13 cellular contexts compared by ENCODE assay signal in genomic region chr9:137502008-137502913, GRCh38. TPM values are rescaled to one million over a fixed set of nuclear protein-coding genes. Genes with fewer than 3 reads are reported as not detected.
A peak's percentile ranks its signal among the peaks of the same experiment; 100 is the strongest.
DNase-seq lines count a peak whose midpoint lies in the region; ATAC-seq and TF ChIP-seq lines count a peak whose summit lies in the region.
"Had no signal": no experiment of that assay in that cellular context is flagged by ENCODE, and none has a peak within 500 bp of the region (broad histone marks: within the 10 kb centered on the region; RNA-seq: fewer than 3 reads in every experiment).

No MANE protein-coding gene starts in this region.

- H3K36me3 Mint-ChIP-seq in Caco-2 (ENCODE audit: insufficient read depth, unreplicated experiment) (peaks cover 40% of the 10 kb centered on the region), GM23338 (ENCODE audit: low read depth) (peaks cover 36% of the 10 kb centered on the region)

- no peak; the same call in 2 of the 3 replicates for ATAC-seq in GM23338
- ATAC-seq in activated CD4-positive, CD25-positive, alpha-beta regulatory T cell treated with anti-CD3 and anti-CD28 coated beads, Interleukin-2, amount 50 U/mL, for 24 hours, result no peak

- H2AFZ ChIP-seq in GM23338, result no peak overlapping the region

- no TSS peak for BruUV-seq in Caco-2 (replicated peaks; lab: Mats Ljungman, UMichigan)

- no peak overlapping the region for H3K56ac ChIP-seq in mesendoderm (ENCODE audit: low read length)

- no peak overlapping the region for H4K8ac ChIP-seq in mesendoderm (ENCODE audit: low read depth, low read length)

- H3K27ac ChIP-seq in GM23338 (ENCODE audit: low read depth) (no peak overlapping the region), mesendoderm (ENCODE audit: low read depth, low read length) (no peak overlapping the region)
- H3K27ac ChIP-seq: SK-N-MC had no signal

- H3K27me3 Mint-ChIP-seq in Caco-2 (ENCODE audit: insufficient read depth, unreplicated experiment) (peaks cover 11% of the 10 kb centered on the region), GM23338 (ENCODE audit: insufficient read depth, low read depth, poor library complexity) (peaks cover 38% of the 10 kb centered on the region)

- no peaks in the 10 kb centered on the region for H3K36me3 ChIP-seq in Caco-2 (ENCODE audit: control insufficient read depth, insufficient read depth, low read length)
- H3K36me3 ChIP-seq in GM23338 (ENCODE audit: insufficient read depth), result no peaks in the 10 kb centered on the region
- H3K36me3 ChIP-seq in mesendoderm (ENCODE audit: control insufficient read depth, insufficient read depth, low read length), result no peaks in the 10 kb centered on the region

- 0 out of 2 replicates have a peak, but pooled peaks cover 3% of the 10 kb centered on the region for H3K9me3 ChIP-seq in Caco-2

- no peak overlapping the region for H2AK5ac ChIP-seq in mesendoderm (ENCODE audit: low read length)

- no CpG with 5 or more reads among the region's 36 CpGs for WGBS in mesendoderm (ENCODE audit: extremely low coverage, insufficient coverage, low lambda C conversion rate)

- H3K9me2 ChIP-seq in GM23338 (ENCODE audit: insufficient read depth), result no peaks in the 10 kb centered on the region

- no peak overlapping the region for H3K23ac ChIP-seq in mesendoderm (ENCODE audit: low read length)

- no peaks in the 10 kb centered on the region for H4K20me1 ChIP-seq in GM23338 (replicated peaks; ENCODE audit: insufficient read depth)

- POLR2A ChIA-PET in Caco-2 (lab: Charles Lee), result no interaction called here

- no peaks in the 10 kb centered on the region for H3F3A ChIP-seq in GM23338 (replicated peaks; ENCODE audit: low read depth)

- H3K4me3 Mint-ChIP-seq in Caco-2 (ENCODE audit: unreplicated experiment) (peak overlapping the region; percentile 71), GM23338 (peak overlapping the region; percentile 54)

- no peaks in the 10 kb centered on the region for H3K79me1 ChIP-seq in mesendoderm (ENCODE audit: low read length)

- H2BK5ac ChIP-seq in mesendoderm (ENCODE audit: low read length), result no peak overlapping the region

- peaks cover 13% of the 10 kb centered on the region for H3K4me1 Mint-ChIP-seq in Caco-2 (ENCODE audit: low read depth, unreplicated experiment)
- H3K4me1 Mint-ChIP-seq in GM23338, result peaks cover 2% of the 10 kb centered on the region; the same call in 1 of the 3 replicates

- H2BK15ac ChIP-seq in mesendoderm (replicated peaks; ENCODE audit: low read depth), result no peak overlapping the region

- TF ChIP-seq CTCF in Caco-2 (IDR thresholded peaks at IDR 0.05; ENCODE audit: insufficient read depth in 1 of 2, low read depth in 1 of 2, low read length in 1 of 2, severe bottlenecking in 1 of 2, unreplicated experiment in 1 of 2) (no peak), GM23338 (conservative IDR thresholded peaks at IDR 0.05; ENCODE audit: low read depth in 2 of 2) (no peak)

- peak; percentile 52 to 62 for DNase-seq in Caco-2
- no peak for DNase-seq in GM23338 (ENCODE audit: low spot score)
- DNase-seq in T1000 (lab: John Stamatoyannopoulos, UW), result peak; percentile 38
- peak; percentile 36 for DNase-seq in mesendoderm
- DNase-seq in NCI-H526 treated with DMSO at 0.1 percent for 48 hours (lab: John Stamatoyannopoulos, UW), result no peak
- DNase-seq in SW480 (ENCODE audit: low spot score), result no peak
- DNase-seq in ureter (ENCODE audit: low spot score), result no peak
- DNase-seq: effector CD4-positive, alpha-beta T cell; GDM1; NCI-H2029; stimulated activated CD4-positive, alpha-beta T cell treated with anti-CD3 and anti-CD28 coated beads, Interleukin-2, amount 100 ng/mL, for 24 hours had no signal

- intact Hi-C loops in Caco-2 (cut with micrococcal nuclease; ENCODE audit: unreplicated experiment), result no loop called here

- H3K4me3 ChIP-seq in Caco-2 (ENCODE audit: low read depth, low read length), result no peak overlapping the region
- no peak overlapping the region for H3K4me3 ChIP-seq in GM23338
- H3K4me3 ChIP-seq in mesendoderm (ENCODE audit: low read length), result no peak overlapping the region
- H3K4me3 ChIP-seq: SK-N-MC had no signal

- H3K4me2 ChIP-seq in GM23338, result no peak overlapping the region
- H3K4me2 ChIP-seq in mesendoderm (ENCODE audit: low read length), result no peak overlapping the region

- H3K27ac Mint-ChIP-seq in Caco-2 (ENCODE audit: unreplicated experiment), result peak overlapping the region; percentile 92
- no peak overlapping the region for H3K27ac Mint-ChIP-seq in GM23338

- H2BK120ac ChIP-seq in mesendoderm (ENCODE audit: low read depth, low read length), result no peak overlapping the region

- H4K5ac ChIP-seq in mesendoderm (ENCODE audit: low read length), result no peak overlapping the region

- no peak overlapping the region for H3K9ac ChIP-seq in mesendoderm (ENCODE audit: low read length)

- H3K79me2 ChIP-seq in GM23338 (replicated peaks; ENCODE audit: insufficient read depth) (no peaks in the 10 kb centered on the region), mesendoderm (ENCODE audit: control insufficient read depth, insufficient read depth, low read length) (no peaks in the 10 kb centered on the region)

- no peaks in the 10 kb centered on the region for H3K4me1 ChIP-seq in Caco-2
- no peaks in the 10 kb centered on the region for H3K4me1 ChIP-seq in GM23338 (ENCODE audit: insufficient read depth)
- no peaks in the 10 kb centered on the region for H3K4me1 ChIP-seq in mesendoderm (ENCODE audit: control insufficient read depth, low read depth, low read length)

- H3K18ac ChIP-seq in mesendoderm (ENCODE audit: low read length), result no peak overlapping the region

- peaks cover 22% of the 10 kb centered on the region for H3K9me3 Mint-ChIP-seq in Caco-2 (ENCODE audit: unreplicated experiment)
- peaks cover 87% of the 10 kb centered on the region for H3K9me3 Mint-ChIP-seq in GM23338

- CTCF ChIA-PET in Caco-2 (lab: Charles Lee), result no interaction called here

- H3K4ac ChIP-seq in mesendoderm (ENCODE audit: low read depth, low read length), result no peak overlapping the region

- no peaks in the 10 kb centered on the region for H3K27me3 ChIP-seq in Caco-2 (replicated peaks; ENCODE audit: control insufficient read depth, insufficient read depth, low read length)
- H3K27me3 ChIP-seq in GM23338 (ENCODE audit: insufficient read depth), result no peaks in the 10 kb centered on the region
- no peaks in the 10 kb centered on the region for H3K27me3 ChIP-seq in mesendoderm (ENCODE audit: insufficient read depth, low read length, poor library complexity)

TF ChIP-seq in GM23338, 12 proteins besides CTCF, POLR2A, EP300 and RAD21 (continues in another document):
- TF ChIP-seq EZH2phosphoT487 (IDR thresholded peaks at IDR 0.05; ENCODE audit: unreplicated experiment), result no peak
- no peak for TF ChIP-seq JUNB (IDR thresholded peaks at IDR 0.05; ENCODE audit: unreplicated experiment)
- TF ChIP-seq EZH2 (IDR thresholded peaks at IDR 0.05; ENCODE audit: low read depth, unreplicated experiment), result no peak
- no peak for TF ChIP-seq CREB1 (CRISPR knock-in tag; IDR thresholded peaks at IDR 0.05; ENCODE audit: low read depth)
- TF ChIP-seq NANOG (IDR thresholded peaks at IDR 0.05; ENCODE audit: borderline replicate concordance), result no peak
- TF ChIP-seq STAT1 (IDR thresholded peaks at IDR 0.05; ENCODE audit: unreplicated experiment), result no peak

RNA-seq across cellular contexts. Expression of gene NSMF, which starts 43.1 kb away (rescaled TPM):
- 65.5 and 67.6 TPM in 2 replicates for total RNA-seq in Caco-2 (2022)
- 87.0 and 103 TPM in 2 replicates for total RNA-seq in GM23338 (2014; rRNA removed; shearing (Covaris generic))
- 20.3 and 22.3 TPM in 2 replicates for polyA plus RNA-seq in GM23338 (2016; fragmentation: Nextera tagmentation; extraction: Ambion mirVana)
- polyA plus RNA-seq in mesendoderm (2013, experiment 1 of 2), result 27.2 TPM
- 28.2 TPM for polyA plus RNA-seq in mesendoderm (2013, experiment 2 of 2)
- 49.3 TPM for total RNA-seq in ureter

RNA-seq across cellular contexts. Expression of gene PNPLA7, which starts 47.9 kb away (rescaled TPM):
- total RNA-seq in Caco-2 (2022), result 1.8 TPM in 2 replicates
- 0.39 and 0.80 TPM in 2 replicates for total RNA-seq in GM23338 (2014; rRNA removed; shearing (Covaris generic))
- polyA plus RNA-seq in GM23338 (2016; fragmentation: Nextera tagmentation; extraction: Ambion mirVana), result 0.28 and 0.45 TPM in 2 replicates
- polyA plus RNA-seq in mesendoderm (2013, experiment 1 of 2), result 0.22 TPM
- 0.20 TPM for polyA plus RNA-seq in mesendoderm (2013, experiment 2 of 2)
- total RNA-seq in ureter, result 9.7 TPM

RNA-seq across cellular contexts. Expression of gene MRPL41, which starts 49.4 kb away (rescaled TPM):
- total RNA-seq in Caco-2 (2022) (44.2 and 48.6 TPM in 2 replicates), ureter (38.2 TPM)
- total RNA-seq in GM23338 (2014; rRNA removed; shearing (Covaris generic)), result 32.6 and 32.8 TPM in 2 replicates
- 146 and 165 TPM in 2 replicates for polyA plus RNA-seq in GM23338 (2016; fragmentation: Nextera tagmentation; extraction: Ambion mirVana)
- 28.7 TPM for polyA plus RNA-seq in mesendoderm (2013, experiment 1 of 2)
- 28.9 TPM for polyA plus RNA-seq in mesendoderm (2013, experiment 2 of 2)

Comparison
In these comparisons a context has a peak if more than half of its experiments do, and no peak if none do; other contexts are left out.
1. DNase-seq: peak in Caco-2 (2 of 2), T1000 (single experiment) and mesendoderm (single experiment); none in GM23338 (single experiment), NCI-H526 treated with DMSO at 0.1 percent for 48 hours (single experiment), SW480 (single experiment) and ureter (single experiment).